ENCODE assay signal across 1 cellular context in genomic region chr10:121880842-121881423, GRCh38.
TF ChIP-seq lines count a peak whose summit lies in the region.

No MANE protein-coding gene starts in this region.

TF ChIP-seq in GM12878, 131 proteins besides CTCF, POLR2A, EP300 and RAD21 (continued from another document):
- TF ChIP-seq GABPA (IDR thresholded peaks at IDR 0.05; ENCODE audit: low read depth) (no peak), ATF7 (IDR thresholded peaks at IDR 0.05; ENCODE audit: low read depth) (peak; percentile 89), PML (IDR thresholded peaks at IDR 0.05; ENCODE audit: low read length) (no peak), MYC (IDR thresholded peaks at IDR 0.05; ENCODE audit: insufficient read depth, insufficient read length, insufficient replicate concordance, low read length, severe bottlenecking) (no peak), ZNF384 (IDR thresholded peaks at IDR 0.05; ENCODE audit: borderline replicate concordance, low read depth, low read length) (no peak), ATF3 (IDR thresholded peaks at IDR 0.05; ENCODE audit: borderline replicate concordance, extremely low read depth, low read depth, low read length) (no peak), BMI1 (IDR thresholded peaks at IDR 0.05; ENCODE audit: borderline replicate concordance) (no peak), FOXK2 (IDR thresholded peaks at IDR 0.05) (no peak), ZBTB33 (IDR thresholded peaks at IDR 0.05) (no peak), SMC3 (IDR thresholded peaks at IDR 0.05; ENCODE audit: borderline replicate concordance, low read length) (no peak), HDGF (IDR thresholded peaks at IDR 0.05) (no peak), PKNOX1 (IDR thresholded peaks at IDR 0.05) (no peak), FOS (IDR thresholded peaks at IDR 0.05; ENCODE audit: borderline replicate concordance, extremely low read depth, insufficient read length) (no peak), SPI1 (IDR thresholded peaks at IDR 0.05; ENCODE audit: borderline replicate concordance, insufficient read depth, low read depth, low read length) (no peak), ETV6 (conservative IDR thresholded peaks at IDR 0.05 in 1 of 2, IDR thresholded peaks at IDR 0.05 in 1 of 2; ENCODE audit: borderline replicate concordance in 1 of 2, low read depth in 1 of 2) (no peak), GATAD2B (conservative IDR thresholded peaks at IDR 0.05; ENCODE audit: low read depth) (no peak)
